In the genomic region with DNA sequence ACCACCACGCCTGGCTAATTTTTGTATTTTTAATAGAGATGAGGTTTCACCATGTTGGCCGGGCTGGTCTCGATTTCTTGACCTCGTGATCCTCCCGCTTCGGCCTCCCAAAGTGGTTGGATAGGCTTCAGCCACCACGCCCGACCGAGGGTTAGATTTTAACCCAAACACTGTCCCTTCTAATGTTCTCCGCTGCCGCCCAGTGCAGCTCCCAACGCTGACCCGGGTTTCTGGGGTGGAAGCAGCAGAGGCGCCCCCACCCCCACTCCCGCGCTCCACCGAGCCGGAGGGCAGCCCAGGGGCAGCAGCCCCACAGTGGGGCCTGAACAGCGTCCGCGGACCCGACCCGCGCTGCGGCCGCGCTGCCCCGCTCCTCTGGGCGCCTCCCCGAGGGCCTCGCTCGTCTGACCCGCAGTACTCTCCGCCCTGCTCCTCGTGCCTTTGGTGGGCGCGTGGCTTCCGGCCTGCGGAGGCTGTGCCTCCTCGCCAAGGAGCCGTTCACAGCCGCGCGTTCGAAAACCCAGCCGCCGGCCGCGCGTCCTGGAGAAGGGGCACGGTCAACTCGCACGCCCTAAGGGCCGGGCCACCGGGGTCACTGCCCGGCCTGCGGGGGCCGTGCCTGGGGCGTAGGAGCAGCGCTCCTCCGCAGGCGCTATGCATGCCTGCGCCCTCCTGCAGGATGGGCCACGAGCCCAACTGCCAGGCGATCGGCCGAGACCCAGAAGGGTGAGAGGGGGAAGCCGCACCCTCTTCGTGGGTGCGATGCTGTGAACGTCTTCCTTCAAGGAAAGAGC, we compare ENCODE assay signal across 10 cellular contexts.
A peak's percentile ranks its signal among the peaks of the same experiment; 100 is the strongest.
DNase-seq lines count a peak whose midpoint lies in the region; ATAC-seq and TF ChIP-seq lines count a peak whose summit lies in the region.
"Had no signal": no experiment of that assay in that cellular context is flagged by ENCODE, and none has a peak within 500 bp of the region (broad histone marks: within the 10 kb centered on the region; RNA-seq: fewer than 3 reads in every experiment).

No MANE protein-coding gene starts in this region.

- CTCF ChIA-PET in activated CD8-positive, alpha-beta memory T cell treated with anti-CD3 and anti-CD28 coated beads, Interleukin-2, amount 10 ng/mL, durations not matched to agents 7 days and 5 days (lab: Charles Lee), result interaction anchor here (0.6 to 2.6 kb wide), 9 partner anchors 14 to 710 kb away, joined by 3 to 11 read pairs (median 3); no protein-coding TSS in a partner anchor

- ATAC-seq in activated CD8-positive, alpha-beta memory T cell treated with anti-CD3 and anti-CD28 coated beads, Interleukin-2, amount 10 ng/mL, durations not matched to agents 7 days and 5 days, result no peak
- ATAC-seq in GM21390 (IDR thresholded peaks at IDR 0.05; ENCODE audit: unreplicated experiment), result no peak
- no peak for ATAC-seq in HG02798 (IDR thresholded peaks at IDR 0.05; ENCODE audit: poor library complexity, unreplicated experiment)

- H3K36me3 Mint-ChIP-seq in activated CD8-positive, alpha-beta memory T cell treated with anti-CD3 and anti-CD28 coated beads, Interleukin-2, amount 10 ng/mL, durations not matched to agents 7 days and 5 days, result no peaks in the 10 kb centered on the region

- no peak overlapping the region for H3K4me3 Mint-ChIP-seq in activated CD8-positive, alpha-beta memory T cell treated with anti-CD3 and anti-CD28 coated beads, Interleukin-2, amount 10 ng/mL, durations not matched to agents 7 days and 5 days

- peaks cover 29% of the 10 kb centered on the region for H3K4me1 ChIP-seq in suprapubic skin
- peaks cover 0 to 20% (median 9%) of the 10 kb centered on the region in 4 donors for H3K4me1 ChIP-seq in transverse colon
- H3K4me1 ChIP-seq: prostate gland had no signal

- no peak for TF ChIP-seq POLR2A in suprapubic skin (IDR thresholded peaks at IDR 0.05)
- TF ChIP-seq POLR2A in transverse colon (IDR thresholded peaks at IDR 0.05), result no peak

- H3K36me3 ChIP-seq in suprapubic skin, result no peaks in the 10 kb centered on the region
- no peaks in the 10 kb centered on the region for H3K36me3 ChIP-seq in transverse colon
- H3K36me3 ChIP-seq: prostate gland had no signal

- H3K27ac ChIP-seq in suprapubic skin, result no peak overlapping the region
- H3K27ac ChIP-seq in transverse colon, result peak overlapping the region in 2 of 4 donors; percentile 17 to 50

- TF ChIP-seq CTCF in suprapubic skin (IDR thresholded peaks at IDR 0.05) (no peak), transverse colon (IDR thresholded peaks at IDR 0.05) (no peak)

- in situ Hi-C loops in transverse colon (cut with MboI; ENCODE audit: low pct_ligation_motif_present in 1 of 4, low pct_unique_long_range_greater_than_20kb in 1 of 4, low sequenced_read_pairs in 3 of 4), result loop anchor here in 3 of 4 donors (10.0 to 25.0 kb wide), 3 partner anchors 157 to 494 kb away; no protein-coding TSS in a partner anchor

- H3K27me3 ChIP-seq in suprapubic skin, result peaks cover 30% of the 10 kb centered on the region
- H3K27me3 ChIP-seq in transverse colon, result peaks cover 4% of the 10 kb centered on the region

- H3K27me3 Mint-ChIP-seq in activated CD8-positive, alpha-beta memory T cell treated with anti-CD3 and anti-CD28 coated beads, Interleukin-2, amount 10 ng/mL, durations not matched to agents 7 days and 5 days, result peaks cover 77% of the 10 kb centered on the region

- intact Hi-C loops in transverse colon (cut with DNase I; ENCODE audit: low total_unique reads), result loop anchor here (5.0 to 10.0 kb wide), 3 partner anchors 342 to 712 kb away; a partner anchor contains a TSS

- H3K9me3 Mint-ChIP-seq in activated CD8-positive, alpha-beta memory T cell treated with anti-CD3 and anti-CD28 coated beads, Interleukin-2, amount 10 ng/mL, durations not matched to agents 7 days and 5 days (ENCODE audit: low read depth), result peaks cover 5% of the 10 kb centered on the region

- H3K9me3 ChIP-seq in suprapubic skin, result no peaks in the 10 kb centered on the region
- peaks cover under 1% of the 10 kb centered on the region in 2 donors for H3K9me3 ChIP-seq in transverse colon
- H3K9me3 ChIP-seq: prostate gland had no signal

- H3K4me3 ChIP-seq in suprapubic skin, result peak overlapping the region; percentile 30
- H3K4me3 ChIP-seq in transverse colon, result peak overlapping the region in 2 of 4 donors; percentile 8 to 20
- H3K4me3 ChIP-seq: K562 had no signal

- H3K27ac Mint-ChIP-seq in activated CD8-positive, alpha-beta memory T cell treated with anti-CD3 and anti-CD28 coated beads, Interleukin-2, amount 10 ng/mL, durations not matched to agents 7 days and 5 days, result no peak overlapping the region

- WGBS in suprapubic skin, result 64% methylated on average over 30 of the region's 71 CpGs
- WGBS in transverse colon (ENCODE audit: low coverage in 1 of 2), 2 donors, result 83% methylated on average over 70 of the region's 71 CpGs; no CpG with 5 or more reads in 1 of the 2 donors

- DNase-seq in activated CD8-positive, alpha-beta memory T cell treated with anti-CD3 and anti-CD28 coated beads for 24 hours, result peak; percentile 80
- no peak for DNase-seq in activated CD8-positive, alpha-beta memory T cell treated with anti-CD3 and anti-CD28 coated beads, Interleukin-2, amount 10 ng/mL, durations not matched to agents 7 days and 5 days
- peak; percentile 10 for DNase-seq in activated gamma-delta T cell treated with Interleukin-2 at 50 U/mL for 16 hours
- DNase-seq in kidney tubule cell (ENCODE audit: low spot score), result peak; percentile 4
- DNase-seq in suprapubic skin (ENCODE audit: low spot score in 2 of 2), result peak in 1 of 2 donors; percentile 78
- DNase-seq in transverse colon, result no peak

- TF ChIP-seq EP300 in suprapubic skin (IDR thresholded peaks at IDR 0.05) (no peak), transverse colon (IDR thresholded peaks at IDR 0.05; ENCODE audit: low read depth) (no peak)

- H3K4me1 Mint-ChIP-seq in activated CD8-positive, alpha-beta memory T cell treated with anti-CD3 and anti-CD28 coated beads, Interleukin-2, amount 10 ng/mL, durations not matched to agents 7 days and 5 days, result peaks cover 26% of the 10 kb centered on the region

Comparison
In these comparisons a context has a peak if more than half of its experiments do, and no peak if none do; other contexts are left out.
1. DNase-seq: peak in activated CD8-positive, alpha-beta memory T cell treated with anti-CD3 and anti-CD28 coated beads for 24 hours (single experiment), activated gamma-delta T cell treated with Interleukin-2 at 50 U/mL for 16 hours (single experiment) and kidney tubule cell (single experiment); none in activated CD8-positive, alpha-beta memory T cell treated with anti-CD3 and anti-CD28 coated beads, Interleukin-2, amount 10 ng/mL, durations not matched to agents 7 days and 5 days (single experiment) and transverse colon (single experiment).